ENCODE assay signal across 1 cellular context in genomic region chr4:39937683-39938268, GRCh38.
TF ChIP-seq lines count a peak whose summit lies in the region.

No MANE protein-coding gene starts in this region.

TF ChIP-seq in SK-N-SH, 30 proteins besides CTCF, POLR2A, EP300 and RAD21 (continued from another document):
- TF ChIP-seq PBX3 (IDR thresholded peaks at IDR 0.05): no peak
- TF ChIP-seq TCF12 (IDR thresholded peaks at IDR 0.05): no peak
- no peak for TF ChIP-seq FOSL2 (IDR thresholded peaks at IDR 0.05; ENCODE audit: borderline replicate concordance, low read depth)
- TF ChIP-seq SMC3 (IDR thresholded peaks at IDR 0.05; ENCODE audit: low read depth, low read length): no peak
- TF ChIP-seq POLR2AphosphoS5 (IDR thresholded peaks at IDR 0.05; ENCODE audit: low read depth, low read length): no peak
- no peak for TF ChIP-seq CHD2 (IDR thresholded peaks at IDR 0.05; ENCODE audit: low read length, partially characterized antibody)
- no peak for TF ChIP-seq FOXJ3 (CRISPR knock-in tag; IDR thresholded peaks at IDR 0.05)
- no peak for TF ChIP-seq RXRA (IDR thresholded peaks at IDR 0.05; ENCODE audit: borderline replicate concordance, low read depth)
- TF ChIP-seq, protein P1, sequence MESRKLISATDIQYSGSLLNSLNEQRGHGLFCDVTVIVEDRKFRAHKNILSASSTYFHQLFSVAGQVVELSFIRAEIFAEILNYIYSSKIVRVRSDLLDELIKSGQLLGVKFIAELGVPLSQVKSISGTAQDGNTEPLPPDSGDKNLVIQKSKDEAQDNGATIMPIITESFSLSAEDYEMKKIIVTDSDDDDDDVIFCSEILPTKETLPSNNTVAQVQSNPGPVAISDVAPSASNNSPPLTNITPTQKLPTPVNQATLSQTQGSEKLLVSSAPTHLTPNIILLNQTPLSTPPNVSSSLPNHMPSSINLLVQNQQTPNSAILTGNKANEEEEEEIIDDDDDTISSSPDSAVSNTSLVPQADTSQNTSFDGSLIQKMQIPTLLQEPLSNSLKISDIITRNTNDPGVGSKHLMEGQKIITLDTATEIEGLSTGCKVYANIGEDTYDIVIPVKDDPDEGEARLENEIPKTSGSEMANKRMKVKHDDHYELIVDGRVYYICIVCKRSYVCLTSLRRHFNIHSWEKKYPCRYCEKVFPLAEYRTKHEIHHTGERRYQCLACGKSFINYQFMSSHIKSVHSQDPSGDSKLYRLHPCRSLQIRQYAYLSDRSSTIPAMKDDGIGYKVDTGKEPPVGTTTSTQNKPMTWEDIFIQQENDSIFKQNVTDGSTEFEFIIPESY (IDR thresholded peaks at IDR 0.05; ENCODE audit: borderline replicate concordance, low read depth): no peak
- TF ChIP-seq MEF2A (IDR thresholded peaks at IDR 0.05; ENCODE audit: borderline replicate concordance, low read depth): no peak
- TF ChIP-seq JUND (IDR thresholded peaks at IDR 0.05): no peak
